1 cellular context compared by ENCODE assay signal in genomic region chr13:64339373-64340063, GRCh38.
TF ChIP-seq lines count a peak whose summit lies in the region.

No MANE protein-coding gene starts in this region.

TF ChIP-seq in H1, 55 proteins besides CTCF, POLR2A, EP300 and RAD21:
- TF ChIP-seq TEAD4 (IDR thresholded peaks at IDR 0.05; ENCODE audit: low read depth, low read length) (peak; percentile 34; the same call in 1 of the 2 replicates), MAX (IDR thresholded peaks at IDR 0.05) (no peak), CHD7 (IDR thresholded peaks at IDR 0.05; ENCODE audit: insufficient replicate concordance, low read length) (peak; percentile 77)
